24 cellular contexts compared by ENCODE assay signal in genomic region chr3:56966509-56966908, GRCh38.
DNase-seq lines count a peak whose midpoint lies in the region; ATAC-seq and TF ChIP-seq lines count a peak whose summit lies in the region.
"Had no signal": no experiment of that assay in that cellular context is flagged by ENCODE, and none has a peak within 500 bp of the region (broad histone marks: within the 10 kb centered on the region; RNA-seq: fewer than 3 reads in every experiment).

No MANE protein-coding gene starts in this region.

- H3K36me3 ChIP-seq in Karpas-422 (ENCODE audit: insufficient read depth, low read length): no peaks in the 10 kb centered on the region
- H3K36me3 ChIP-seq: BE2C; BLaER1 treated with 17β-estradiol and CSF1 and Interleukin-3, amounts not matched to agents 10 nM and 100 nM had no signal

- H3K4me3 ChIP-seq in Karpas-422 (ENCODE audit: low read length): no peak overlapping the region
- H3K4me3 ChIP-seq: A549; BLaER1 treated with 17β-estradiol and CSF1 and Interleukin-3, amounts not matched to agents 10 nM and 100 nM; GM23248 had no signal

- H3K36me3 Mint-ChIP-seq in activated CD4-positive, alpha-beta T cell treated with anti-CD3 and anti-CD28 coated beads for 36 hours (ENCODE audit: low read depth): no peaks in the 10 kb centered on the region
- peaks cover 0 to 2% of the 10 kb centered on the region in 2 donors for H3K36me3 Mint-ChIP-seq in activated T-cell treated with anti-CD3 and anti-CD28 coated beads, Interleukin-2, amount 50 U/mL, for 72 hours (ENCODE audit: insufficient read depth in 2 of 2)
- H3K36me3 Mint-ChIP-seq in activated CD8-positive, alpha-beta T cell treated with anti-CD3 and anti-CD28 coated beads for 36 hours (ENCODE audit: low read depth): peaks cover 3% of the 10 kb centered on the region
- H3K36me3 Mint-ChIP-seq: CD14-positive monocyte had no signal

- H3K27ac Mint-ChIP-seq in activated CD4-positive, alpha-beta T cell treated with anti-CD3 and anti-CD28 coated beads for 36 hours: no peak overlapping the region
- no peak overlapping the region for H3K27ac Mint-ChIP-seq in activated T-cell treated with anti-CD3 and anti-CD28 coated beads, Interleukin-2, amount 50 U/mL, for 72 hours
- no peak overlapping the region for H3K27ac Mint-ChIP-seq in activated CD8-positive, alpha-beta T cell treated with anti-CD3 and anti-CD28 coated beads for 36 hours
- H3K27ac Mint-ChIP-seq: CD4-positive, alpha-beta T cell had no signal

- H3K9me2 ChIP-seq in Karpas-422 (replicated peaks; ENCODE audit: insufficient read depth, low read length): no peaks in the 10 kb centered on the region

- TF ChIP-seq CTCF in activated CD8-positive, alpha-beta T cell treated with anti-CD3 and anti-CD28 coated beads for 36 hours (IDR thresholded peaks at IDR 0.05): no peak
- TF ChIP-seq CTCF in GM13977 (IDR thresholded peaks at IDR 0.05; ENCODE audit: extremely low read depth, insufficient read depth, missing control alignments): no peak

- no peaks in the 10 kb centered on the region for H4K20me1 ChIP-seq in Karpas-422 (ENCODE audit: insufficient read depth, low read depth, low read length)
- H4K20me1 ChIP-seq: BLaER1 treated with 17β-estradiol and CSF1 and Interleukin-3, amounts not matched to agents 10 nM and 100 nM had no signal

- H3K4me1 Mint-ChIP-seq in activated CD4-positive, alpha-beta T cell treated with anti-CD3 and anti-CD28 coated beads for 36 hours: peaks cover 10% of the 10 kb centered on the region
- H3K4me1 Mint-ChIP-seq in activated T-cell treated with anti-CD3 and anti-CD28 coated beads, Interleukin-2, amount 50 U/mL, for 72 hours (ENCODE audit: low read depth): peaks cover 10% of the 10 kb centered on the region
- peaks cover 8% of the 10 kb centered on the region for H3K4me1 Mint-ChIP-seq in activated CD8-positive, alpha-beta T cell treated with anti-CD3 and anti-CD28 coated beads for 36 hours (ENCODE audit: low read depth)
- H3K4me1 Mint-ChIP-seq: CD8-positive, alpha-beta memory T cell had no signal

- intact Hi-C loops in activated CD4-positive, alpha-beta T cell treated with anti-CD3 and anti-CD28 coated beads for 36 hours (cut with DNase I, micrococcal nuclease): no loop called here
- intact Hi-C loops in activated CD8-positive, alpha-beta T cell treated with anti-CD3 and anti-CD28 coated beads for 36 hours (cut with micrococcal nuclease): no loop called here

- peaks cover 4% of the 10 kb centered on the region for H3K9me3 Mint-ChIP-seq in activated CD4-positive, alpha-beta T cell treated with anti-CD3 and anti-CD28 coated beads for 36 hours (ENCODE audit: low read depth)
- no peaks in the 10 kb centered on the region for H3K9me3 Mint-ChIP-seq in activated T-cell treated with anti-CD3 and anti-CD28 coated beads, Interleukin-2, amount 50 U/mL, for 72 hours
- no peaks in the 10 kb centered on the region for H3K9me3 Mint-ChIP-seq in activated CD8-positive, alpha-beta T cell treated with anti-CD3 and anti-CD28 coated beads for 36 hours

- H3K4me2 ChIP-seq in Karpas-422 (ENCODE audit: low read depth, low read length, poor library complexity, severe bottlenecking): peak overlapping the region; percentile 39
- H3K4me2 ChIP-seq: A549; BLaER1 treated with 17β-estradiol and CSF1 and Interleukin-3, amounts not matched to agents 10 nM and 100 nM had no signal

- H3K9me3 ChIP-seq in Karpas-422 (ENCODE audit: low read length): no peaks in the 10 kb centered on the region
- H3K9me3 ChIP-seq: A549, BE2C had no signal

- in situ Hi-C loops in GM13977 (cut with MboI; ENCODE audit: low pct_unique_long_range_greater_than_20kb, low sequenced_read_pairs, unreplicated experiment): no loop called here

- H3K4me1 ChIP-seq in Karpas-422 (ENCODE audit: low read length): peaks cover 54% of the 10 kb centered on the region
- H3K4me1 ChIP-seq: A549, BE2C had no signal

- no peak for DNase-seq in activated CD4-positive, alpha-beta T cell treated with anti-CD3 and anti-CD28 coated beads for 36 hours
- DNase-seq in activated CD4-positive, alpha-beta T cell treated with anti-CD3 and anti-CD28 coated beads for 48 hours: no peak
- no peak for DNase-seq in activated T-cell treated with anti-CD3 and anti-CD28 coated beads, Interleukin-2, amount 50 U/mL, for 72 hours
- DNase-seq in activated T-cell treated with anti-CD3 and anti-CD28 coated beads for 4 hours (no peak), Karpas-422 (no peak), GM13977 (ENCODE audit: low spot score) (no peak), GM03348 (ENCODE audit: low spot score) (no peak)
- no peak for DNase-seq in activated CD8-positive, alpha-beta T cell treated with anti-CD3 and anti-CD28 coated beads for 36 hours
- DNase-seq: 8988T; ACHN; AML-193; BE2C; CD4-positive, alpha-beta T cell; CD8-positive, alpha-beta memory T cell; DMS 273 treated with DMSO at 0.1 percent for 48 hours; DMS79; EL; GDM1; GM23248; H7; HCEC 1CT had no signal

- peak overlapping the region; percentile 68 for H3K27ac ChIP-seq in Karpas-422 (ENCODE audit: low read length)
- H3K27ac ChIP-seq: A549; BLaER1 treated with 17β-estradiol and CSF1 and Interleukin-3, amounts not matched to agents 10 nM and 100 nM; GM23248 had no signal

- H2AFZ ChIP-seq in Karpas-422 (ENCODE audit: low read length): no peak overlapping the region
- H2AFZ ChIP-seq: GM23248 had no signal

- no peak overlapping the region for H3K4me3 Mint-ChIP-seq in activated CD4-positive, alpha-beta T cell treated with anti-CD3 and anti-CD28 coated beads for 36 hours
- no peak overlapping the region for H3K4me3 Mint-ChIP-seq in activated T-cell treated with anti-CD3 and anti-CD28 coated beads, Interleukin-2, amount 50 U/mL, for 72 hours
- no peak overlapping the region for H3K4me3 Mint-ChIP-seq in activated CD8-positive, alpha-beta T cell treated with anti-CD3 and anti-CD28 coated beads for 36 hours
- H3K4me3 Mint-ChIP-seq: CD14-positive monocyte; CD4-positive, alpha-beta T cell; CD8-positive, alpha-beta memory T cell had no signal

- no peaks in the 10 kb centered on the region for H3K27me3 Mint-ChIP-seq in activated CD4-positive, alpha-beta T cell treated with anti-CD3 and anti-CD28 coated beads for 36 hours
- H3K27me3 Mint-ChIP-seq in activated T-cell treated with anti-CD3 and anti-CD28 coated beads, Interleukin-2, amount 50 U/mL, for 72 hours (ENCODE audit: low read depth): no peaks in the 10 kb centered on the region
- H3K27me3 Mint-ChIP-seq in activated CD8-positive, alpha-beta T cell treated with anti-CD3 and anti-CD28 coated beads for 36 hours: no peaks in the 10 kb centered on the region
- H3K27me3 Mint-ChIP-seq: CD4-positive, alpha-beta T cell had no signal

- CTCF ChIA-PET in activated CD4-positive, alpha-beta T cell treated with anti-CD3 and anti-CD28 coated beads for 36 hours (lab: Charles Lee): interaction anchor here (1.2 kb wide), 1 partner anchor 28 kb away, joined by 4 read pairs; no protein-coding TSS in a partner anchor
- CTCF ChIA-PET in activated CD8-positive, alpha-beta T cell treated with anti-CD3 and anti-CD28 coated beads for 36 hours (lab: Charles Lee): interaction anchor here (0.6 to 0.9 kb wide), 3 partner anchors 22 to 289 kb away, joined by 3 to 4 read pairs (median 3); no protein-coding TSS in a partner anchor

- ATAC-seq in activated CD4-positive, alpha-beta T cell treated with anti-CD3 and anti-CD28 coated beads for 36 hours: peak; percentile 27
- peak; percentile 48 to 68 for ATAC-seq in activated T-cell treated with anti-CD3 and anti-CD28 coated beads, Interleukin-2, amount 50 U/mL, for 72 hours (replicated peaks in 1 of 2)
- peak; percentile 49 for ATAC-seq in activated CD8-positive, alpha-beta T cell treated with anti-CD3 and anti-CD28 coated beads for 36 hours
- ATAC-seq: A549 had no signal

- no peaks in the 10 kb centered on the region for H3K27me3 ChIP-seq in Karpas-422 (ENCODE audit: low read length)
- H3K27me3 ChIP-seq: BE2C; BLaER1 treated with 17β-estradiol and CSF1 and Interleukin-3, amounts not matched to agents 10 nM and 100 nM had no signal

- H3K79me2 ChIP-seq in Karpas-422 (ENCODE audit: low read length): no peaks in the 10 kb centered on the region

- POLR2A ChIA-PET in activated CD4-positive, alpha-beta T cell treated with anti-CD3 and anti-CD28 coated beads for 36 hours (lab: Charles Lee): interaction anchor here (0.6 kb wide), 2 partner anchors 8 to 22 kb away, joined by 5 to 8 read pairs; no protein-coding TSS in a partner anchor
- POLR2A ChIA-PET in activated CD8-positive, alpha-beta T cell treated with anti-CD3 and anti-CD28 coated beads for 36 hours (lab: Charles Lee): no interaction called here

- H3K9ac ChIP-seq in Karpas-422 (ENCODE audit: low read length): no peak overlapping the region
- H3K9ac ChIP-seq: BLaER1 treated with 17β-estradiol and CSF1 and Interleukin-3, amounts not matched to agents 10 nM and 100 nM; GM23248 had no signal
